12 cellular contexts compared by ENCODE assay signal in the genomic region with DNA sequence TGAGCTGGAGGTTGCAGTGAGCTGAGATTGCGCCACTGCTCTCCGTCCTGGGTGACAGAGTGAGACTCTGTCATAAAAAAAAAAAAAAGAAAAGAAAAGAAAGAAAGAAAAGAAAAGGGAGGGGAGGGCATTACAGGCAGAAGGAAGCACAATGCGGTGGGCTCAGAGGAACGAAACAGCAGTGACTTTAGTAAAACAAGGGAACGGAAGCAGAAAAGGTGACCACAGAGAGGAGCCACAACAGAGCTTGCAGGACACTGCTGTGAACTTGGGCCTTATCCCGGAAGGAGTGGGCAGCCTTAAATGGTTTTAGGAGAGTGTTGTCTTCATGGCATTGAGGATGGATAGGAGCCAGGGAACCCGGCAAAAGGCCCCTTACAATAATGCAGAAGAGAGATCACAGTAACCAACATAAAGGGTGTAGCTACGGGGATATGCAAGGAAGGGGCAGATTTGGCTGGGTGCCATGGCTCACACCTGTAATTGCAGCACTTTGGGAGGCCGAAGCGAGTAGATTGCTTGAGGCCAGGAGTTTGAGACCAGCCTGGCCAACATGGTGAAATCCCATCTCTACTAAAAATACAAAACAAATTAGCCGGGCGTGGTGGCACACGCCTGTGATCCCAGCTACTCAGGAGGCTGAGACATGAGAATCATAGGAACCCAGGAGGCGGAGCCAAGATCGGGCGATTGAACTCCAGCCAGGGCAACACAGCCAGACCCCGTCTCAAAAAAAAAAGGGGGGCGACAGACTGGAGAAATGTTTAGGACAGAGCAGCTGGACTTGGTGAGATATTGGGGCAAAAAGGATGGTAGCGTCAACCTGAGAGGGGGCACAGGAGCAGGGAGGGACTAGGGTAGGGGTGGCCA.
DNase-seq lines count a peak whose midpoint lies in the region; ATAC-seq lines count a peak whose summit lies in the region.
"Had no signal": no experiment of that assay in that cellular context is flagged by ENCODE, and none has a peak within 500 bp of the region (broad histone marks: within the 10 kb centered on the region; RNA-seq: fewer than 3 reads in every experiment).

No MANE protein-coding gene starts in this region.

- DNase-seq in activated CD4-positive, alpha-beta T cell treated with anti-CD3 and anti-CD28 coated beads for 36 hours: peak; percentile 12
- DNase-seq in activated CD4-positive, alpha-beta T cell treated with anti-CD3 and anti-CD28 coated beads, Interleukin-2, amount 50 U/mL, for 48 hours: no peak
- DNase-seq in T-cell (no peak), RPMI8226 (no peak)
- no peak for DNase-seq in effector memory CD8-positive, alpha-beta T cell
- DNase-seq: left colon, NCI-H1436, NCI-H526 had no signal

- ATAC-seq in activated CD4-positive, alpha-beta T cell treated with anti-CD3 and anti-CD28 coated beads for 36 hours: no peak
- ATAC-seq in T-cell (replicated peaks in 1 of 4) (no peak), HG02763 (IDR thresholded peaks at IDR 0.05; ENCODE audit: unreplicated experiment) (no peak), HG03139 (IDR thresholded peaks at IDR 0.05; ENCODE audit: unreplicated experiment) (no peak)
- no peak for ATAC-seq in effector memory CD8-positive, alpha-beta T cell (replicated peaks)
- ATAC-seq in stimulated activated memory B cell treated with anti-CD40 and anti-IgM and Interleukin-4, amounts not matched to agents 10 μg/mL and 1 μg/mL and 100 μg/mL, for 72 hours: no peak
- ATAC-seq: left colon, Right ventricle myocardium inferior had no signal

- POLR2A ChIA-PET in activated CD4-positive, alpha-beta T cell treated with anti-CD3 and anti-CD28 coated beads for 36 hours (lab: Charles Lee): no interaction called here
- POLR2A ChIA-PET in T-cell (lab: Charles Lee): interaction anchor here in 1 of 2 donors (0.6 kb wide), 1 partner anchor 193 kb away, joined by 6 read pairs; no protein-coding TSS in a partner anchor

- H3K27ac Mint-ChIP-seq in activated CD4-positive, alpha-beta T cell treated with anti-CD3 and anti-CD28 coated beads for 36 hours: peak overlapping the region; percentile 58
- peak overlapping the region; percentile 97 for H3K27ac Mint-ChIP-seq in T-cell
- peak overlapping the region; percentile 96 to 99 for H3K27ac Mint-ChIP-seq in effector memory CD8-positive, alpha-beta T cell
- H3K27ac Mint-ChIP-seq in stimulated activated memory B cell treated with anti-CD40 and anti-IgM and Interleukin-4, amounts not matched to agents 10 μg/mL and 1 μg/mL and 100 μg/mL, for 72 hours: peak overlapping the region; percentile 87

- no peaks in the 10 kb centered on the region for H3K9me3 Mint-ChIP-seq in activated CD4-positive, alpha-beta T cell treated with anti-CD3 and anti-CD28 coated beads for 36 hours (ENCODE audit: low read depth)
- H3K9me3 Mint-ChIP-seq in T-cell: no peaks in the 10 kb centered on the region
- no peaks in the 10 kb centered on the region for H3K9me3 Mint-ChIP-seq in effector memory CD8-positive, alpha-beta T cell
- no peaks in the 10 kb centered on the region for H3K9me3 Mint-ChIP-seq in stimulated activated memory B cell treated with anti-CD40 and anti-IgM and Interleukin-4, amounts not matched to agents 10 μg/mL and 1 μg/mL and 100 μg/mL, for 72 hours

- peaks cover 43% of the 10 kb centered on the region for H3K4me1 Mint-ChIP-seq in activated CD4-positive, alpha-beta T cell treated with anti-CD3 and anti-CD28 coated beads for 36 hours
- H3K4me1 Mint-ChIP-seq in T-cell: peaks cover 40 to 53% (median 47%) of the 10 kb centered on the region in 3 donors
- peaks cover 42 to 46% of the 10 kb centered on the region in 2 donors for H3K4me1 Mint-ChIP-seq in effector memory CD8-positive, alpha-beta T cell (ENCODE audit: low read depth in 2 of 2)
- peaks cover 45% of the 10 kb centered on the region for H3K4me1 Mint-ChIP-seq in stimulated activated memory B cell treated with anti-CD40 and anti-IgM and Interleukin-4, amounts not matched to agents 10 μg/mL and 1 μg/mL and 100 μg/mL, for 72 hours

- no peaks in the 10 kb centered on the region for H3K36me3 Mint-ChIP-seq in activated CD4-positive, alpha-beta T cell treated with anti-CD3 and anti-CD28 coated beads for 36 hours (ENCODE audit: low read depth)
- H3K36me3 Mint-ChIP-seq in T-cell: no peaks in the 10 kb centered on the region
- peaks cover 20% of the 10 kb centered on the region for H3K36me3 Mint-ChIP-seq in effector memory CD8-positive, alpha-beta T cell (ENCODE audit: insufficient read depth)
- no peaks in the 10 kb centered on the region for H3K36me3 Mint-ChIP-seq in stimulated activated memory B cell treated with anti-CD40 and anti-IgM and Interleukin-4, amounts not matched to agents 10 μg/mL and 1 μg/mL and 100 μg/mL, for 72 hours

- intact Hi-C loops in activated CD4-positive, alpha-beta T cell treated with anti-CD3 and anti-CD28 coated beads for 36 hours (cut with DNase I, micrococcal nuclease): loop anchor here in 1 of 2 experiments (5.0 to 10.0 kb wide), 2 partner anchors 706 to 1856 kb away; a partner anchor contains a TSS

- CTCF ChIA-PET in activated CD4-positive, alpha-beta T cell treated with anti-CD3 and anti-CD28 coated beads for 36 hours (lab: Charles Lee): interaction anchor here (0.6 to 4.8 kb wide), 3 partner anchors 14 to 142 kb away, joined by 3 to 31 read pairs (median 6); no protein-coding TSS in a partner anchor
- CTCF ChIA-PET in T-cell (lab: Charles Lee): interaction anchor here (0.6 to 3.2 kb wide), 3 partner anchors 14 to 57 kb away, joined by 4 to 29 read pairs (median 13); no protein-coding TSS in a partner anchor

- no peaks in the 10 kb centered on the region for H3K27me3 Mint-ChIP-seq in activated CD4-positive, alpha-beta T cell treated with anti-CD3 and anti-CD28 coated beads for 36 hours
- H3K27me3 Mint-ChIP-seq in T-cell: no peaks in the 10 kb centered on the region
- H3K27me3 Mint-ChIP-seq in effector memory CD8-positive, alpha-beta T cell: no peaks in the 10 kb centered on the region
- H3K27me3 Mint-ChIP-seq in stimulated activated memory B cell treated with anti-CD40 and anti-IgM and Interleukin-4, amounts not matched to agents 10 μg/mL and 1 μg/mL and 100 μg/mL, for 72 hours: no peaks in the 10 kb centered on the region

- peak overlapping the region; percentile 7 for H3K4me3 Mint-ChIP-seq in activated CD4-positive, alpha-beta T cell treated with anti-CD3 and anti-CD28 coated beads for 36 hours
- H3K4me3 Mint-ChIP-seq in T-cell: peak overlapping the region; percentile 80 to 87 (median 81)
- peak overlapping the region; percentile 82 to 88 for H3K4me3 Mint-ChIP-seq in effector memory CD8-positive, alpha-beta T cell
- H3K4me3 Mint-ChIP-seq in stimulated activated memory B cell treated with anti-CD40 and anti-IgM and Interleukin-4, amounts not matched to agents 10 μg/mL and 1 μg/mL and 100 μg/mL, for 72 hours: peak overlapping the region; percentile 33

Comparison
In these comparisons a context has a peak if more than half of its experiments do, and no peak if none do; other contexts are left out.
1. H3K4me3 Mint-ChIP-seq: peak in every context shown above with its lines; median percentile 85 in effector memory CD8-positive, alpha-beta T cell; 81 in T-cell; 33 in stimulated activated memory B cell treated with anti-CD40 and anti-IgM and Interleukin-4, amounts not matched to agents 10 μg/mL and 1 μg/mL and 100 μg/mL, for 72 hours; 7 in activated CD4-positive, alpha-beta T cell treated with anti-CD3 and anti-CD28 coated beads for 36 hours.